ENCODE assay signal across 14 cellular contexts in genomic region chr18:31723639-31723997, GRCh38. TPM values are rescaled to one million over a fixed set of nuclear protein-coding genes. Genes with fewer than 3 reads are reported as not detected.
A peak's percentile ranks its signal among the peaks of the same experiment; 100 is the strongest.
DNase-seq lines count a peak whose midpoint lies in the region; ATAC-seq and TF ChIP-seq lines count a peak whose summit lies in the region.
"Had no signal": no experiment of that assay in that cellular context is flagged by ENCODE, and none has a peak within 500 bp of the region (broad histone marks: within the 10 kb centered on the region; RNA-seq: fewer than 3 reads in every experiment).

No MANE protein-coding gene starts in this region.

- no peaks in the 10 kb centered on the region for H4K20me1 ChIP-seq in PC-3 (ENCODE audit: low read length)

- no TSS peak for BruUV-seq in PC-3 (replicated peaks; lab: Mats Ljungman, UMichigan)

- intact Hi-C loops in PC-3 (cut with micrococcal nuclease) (loop anchor here (2.0 to 5.0 kb wide), 2 partner anchors 37 to 76 kb away; no protein-coding TSS in a partner anchor), dorsolateral prefrontal cortex (cut with DNase I) (loop anchor here (2.0 to 5.0 kb wide), 2 partner anchors 161 to 167 kb away; no protein-coding TSS in a partner anchor), testis (cut with DNase I; ENCODE audit: low total_unique reads) (no loop called here)

- H3K27ac ChIP-seq in PC-3 (ENCODE audit: low read length) = no peak overlapping the region
- peak overlapping the region in 3 of 59 donors; percentile 5 to 48 (median 11) for H3K27ac ChIP-seq in dorsolateral prefrontal cortex
- H3K27ac ChIP-seq in mucosa of rectum (ENCODE audit: low read depth in 2 of 2, low read length in 2 of 2) = no peak overlapping the region
- no peak overlapping the region for H3K27ac ChIP-seq in testis

- 28 to 31% methylated on average over 7 of the region's 7 CpGs for WGBS in testis, 2 donors

- H3K9me3 ChIP-seq in PC-3 (ENCODE audit: low read length) = no peaks in the 10 kb centered on the region
- no peaks in the 10 kb centered on the region for H3K9me3 ChIP-seq in mucosa of rectum (ENCODE audit: control insufficient read depth in 2 of 2, low read length in 2 of 2)
- H3K9me3 ChIP-seq in testis = no peaks in the 10 kb centered on the region

- no peaks in the 10 kb centered on the region for H3K4me1 ChIP-seq in PC-3 (ENCODE audit: insufficient read depth, low read length)
- no peaks in the 10 kb centered on the region for H3K4me1 ChIP-seq in mucosa of rectum (ENCODE audit: control insufficient read depth in 2 of 2, insufficient read depth in 2 of 2, low read length in 2 of 2)
- H3K4me1 ChIP-seq in testis = no peaks in the 10 kb centered on the region

- TF ChIP-seq CTCF in PC-3 (conservative IDR thresholded peaks at IDR 0.05; ENCODE audit: low read depth, low read length) (no peak), dorsolateral prefrontal cortex (IDR thresholded peaks at IDR 0.05 in 54 of 56, conservative IDR thresholded peaks at IDR 0.05 in 2 of 56; ENCODE audit: low read depth in 1 of 56, partially characterized antibody in 56 of 56) (no peak), testis (IDR thresholded peaks at IDR 0.05) (no peak)

- H2AFZ ChIP-seq in PC-3 (ENCODE audit: low read length) = peak overlapping the region; percentile 86; the same call in 1 of the 2 replicates

- peak overlapping the region; percentile 80 for H3K4me2 ChIP-seq in PC-3 (ENCODE audit: low read length)

- H3K9me2 ChIP-seq in PC-3 (replicated peaks; ENCODE audit: low read length) = no peaks in the 10 kb centered on the region

- no peak for TF ChIP-seq POLR2A in testis (IDR thresholded peaks at IDR 0.05)

- no peaks in the 10 kb centered on the region for H3F3A ChIP-seq in PC-3 (ENCODE audit: low read length, unreplicated experiment)

- DNase-seq in PC-3 (peak; percentile 2), dorsolateral prefrontal cortex (no peak), testis (no peak), KG1 (lab: John Stamatoyannopoulos, UW) (no peak), pons (ENCODE audit: low spot score) (no peak), H7 (no peak)
- DNase-seq: KBM-7; NCI-H2029; stimulated activated CD8-positive, alpha-beta memory T cell treated with anti-CD3 and anti-CD28 coated beads, Interleukin-4, amount 100 ng/mL, for 48 hours; T1000 had no signal

- POLR2A ChIA-PET in PC-3 (lab: Charles Lee; ENCODE audit: unreplicated experiment) = interaction anchor here (0.6 kb wide), 1 partner anchor 264 kb away, joined by 5 read pairs; no protein-coding TSS in a partner anchor

- H3K9ac ChIP-seq in PC-3 (ENCODE audit: low read length) (no peak overlapping the region), mucosa of rectum (ENCODE audit: low read depth in 1 of 2, low read length in 2 of 2) (no peak overlapping the region)

- H3K36me3 ChIP-seq in PC-3 (ENCODE audit: low read depth, low read length) = no peaks in the 10 kb centered on the region; the same call in 1 of the 2 replicates
- no peaks in the 10 kb centered on the region for H3K36me3 ChIP-seq in mucosa of rectum (ENCODE audit: control insufficient read depth in 2 of 2, insufficient read depth in 2 of 2, low read length in 2 of 2)
- H3K36me3 ChIP-seq in testis (ENCODE audit: low read depth, missing control alignments) = no peaks in the 10 kb centered on the region
- H3K36me3 ChIP-seq in H7 (replicated peaks; ENCODE audit: control insufficient read depth, insufficient read depth, low read length) = no peaks in the 10 kb centered on the region

- CTCF ChIA-PET in PC-3 (lab: Charles Lee) = interaction anchor here (1.7 kb wide), 1 partner anchor 167 kb away, joined by 5 read pairs; no protein-coding TSS in a partner anchor

- peak overlapping the region; percentile 65 for H3K4me3 ChIP-seq in PC-3 (ENCODE audit: low read length)
- H3K4me3 ChIP-seq in dorsolateral prefrontal cortex = peak overlapping the region in 58 of 59 donors; percentile 44 to 79 (median 64)
- peak overlapping the region; percentile 57 to 74 for H3K4me3 ChIP-seq in mucosa of rectum (ENCODE audit: low read length in 2 of 2)
- H3K4me3 ChIP-seq in testis = peak overlapping the region; percentile 63 to 72
- H3K4me3 ChIP-seq in H7 (ENCODE audit: insufficient read depth, low read depth, low read length) = no peak overlapping the region
- H3K4me3 ChIP-seq: GM12878 had no signal

- H3K27me3 ChIP-seq in PC-3 (ENCODE audit: low read length) = no peaks in the 10 kb centered on the region
- H3K27me3 ChIP-seq in dorsolateral prefrontal cortex = peaks cover 0 to 15% (median 0%) of the 10 kb centered on the region in 45 donors
- no peaks in the 10 kb centered on the region for H3K27me3 ChIP-seq in mucosa of rectum (ENCODE audit: control insufficient read depth in 2 of 2, insufficient read depth in 2 of 2, low read length in 2 of 2)
- H3K27me3 ChIP-seq in testis = no peaks in the 10 kb centered on the region
- no peaks in the 10 kb centered on the region for H3K27me3 ChIP-seq in H7 (ENCODE audit: control insufficient read depth, insufficient read depth, low read length)

- ATAC-seq in PC-3 = peak; percentile 42
- no peak for ATAC-seq in GM21825 (IDR thresholded peaks at IDR 0.05; ENCODE audit: unreplicated experiment)
- ATAC-seq: GM12878 had no signal

- no peaks in the 10 kb centered on the region for H3K79me2 ChIP-seq in PC-3 (ENCODE audit: low read length)

RNA-seq across cellular contexts. Expression of gene SLC25A52, which starts 37.1 kb away (rescaled TPM):
- total RNA-seq in PC-3 (2014; rRNA removed) (not detected in 2 replicates), dorsolateral prefrontal cortex (1 to 10 TPM in 11 of 120 experiments, under 1 TPM in 28, not detected in 81; 0.29 to 2.9 (median 0.75) TPM), testis (1 to 10 TPM; 4.0 to 5.7 TPM)
- 23.4 TPM for polyA plus RNA-seq in testis (ENCODE audit: insufficient read depth, low read depth, low replicate concordance)
- 0.18 TPM in 1 of 2 replicates, not detected in the other for total RNA-seq in H7 (2014; rRNA removed; shearing (Covaris generic))
- total RNA-seq: GM12878, lung microvascular endothelial cell had no signal
- polyA plus RNA-seq: GM12878 had no signal

RNA-seq across cellular contexts. Expression of gene B4GALT6, which starts 39.2 kb away (rescaled TPM):
- total RNA-seq in PC-3 (2014; rRNA removed) (1.4 and 2.4 TPM in 2 replicates), dorsolateral prefrontal cortex (100 to 1,000 TPM in 5 of 120 experiments, 10 to 100 TPM in 115; 15.3 to 116 (median 68.1) TPM), testis (10 to 100 TPM; 14.9 to 19.5 TPM)
- 12.1 TPM for polyA plus RNA-seq in testis (ENCODE audit: insufficient read depth, low read depth, low replicate concordance)
- 15.3 and 25.4 TPM in 2 replicates for total RNA-seq in H7 (2014; rRNA removed; shearing (Covaris generic))
